ENCODE assay signal across 22 cellular contexts in the genomic region with DNA sequence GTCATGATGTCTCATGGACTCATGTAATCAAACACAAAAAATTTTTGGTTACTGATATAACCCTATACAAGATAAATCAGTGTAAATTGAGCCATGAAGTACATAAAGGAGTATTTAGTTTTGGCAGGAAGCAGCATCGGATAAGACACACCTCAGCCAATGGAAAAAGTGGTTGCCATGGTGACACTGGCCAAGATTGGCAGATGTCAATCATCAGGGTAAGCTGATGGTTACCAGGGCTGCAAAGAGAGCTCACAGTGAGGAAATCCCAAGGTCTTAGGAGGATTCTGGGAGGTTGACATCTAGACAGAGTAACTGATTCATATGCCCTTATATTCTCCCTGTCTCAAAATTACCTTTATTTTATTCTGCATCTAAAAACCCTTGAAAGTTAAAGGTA.
DNase-seq lines count a peak whose midpoint lies in the region; ATAC-seq, FAIRE-seq and TF ChIP-seq lines count a peak whose summit lies in the region.
"Had no signal": no experiment of that assay in that cellular context is flagged by ENCODE, and none has a peak within 500 bp of the region (broad histone marks: within the 10 kb centered on the region; RNA-seq: fewer than 3 reads in every experiment).

No MANE protein-coding gene starts in this region.

- H3K4me3 ChIP-seq in HCT116 (replicated peaks in 1 of 2; ENCODE audit: low read depth in 1 of 2, low read length in 2 of 2) (no peak overlapping the region), HUES6 (ENCODE audit: low read depth, low read length) (no peak overlapping the region), astrocyte (ENCODE audit: insufficient read depth, low read depth, low read length) (no peak overlapping the region)
- H3K4me3 ChIP-seq: SJCRH30 had no signal

- H3K36me3 ChIP-seq in HCT116 (ENCODE audit: control insufficient read depth in 1 of 2, insufficient read depth in 2 of 2, low read length in 2 of 2) (no peaks in the 10 kb centered on the region), HUES6 (ENCODE audit: control insufficient read depth, insufficient read depth, low read length) (peaks cover 2% of the 10 kb centered on the region; the same call in 1 of the 2 replicates), astrocyte (ENCODE audit: insufficient read depth, low read length) (no peaks in the 10 kb centered on the region)
- H3K36me3 ChIP-seq: SJCRH30 had no signal

- H3K9me3 Mint-ChIP-seq in astrocyte (ENCODE audit: unreplicated experiment) = peaks cover 5% of the 10 kb centered on the region

- no peaks in the 10 kb centered on the region for H4K20me1 ChIP-seq in HCT116 (ENCODE audit: insufficient read depth)
- H4K20me1 ChIP-seq in astrocyte (ENCODE audit: insufficient read depth, low read length) = no peaks in the 10 kb centered on the region

- H3K9ac ChIP-seq in HCT116 (ENCODE audit: low read length) (no peak overlapping the region), HUES6 (ENCODE audit: low read length) (no peak overlapping the region), astrocyte (ENCODE audit: low read length) (no peak overlapping the region)

- POLR2A ChIA-PET in HCT116 (lab: Charles Lee) = no interaction called here

- H3K4me1 Mint-ChIP-seq in astrocyte (ENCODE audit: low read depth, unreplicated experiment) = peaks cover 34% of the 10 kb centered on the region
- H3K4me1 Mint-ChIP-seq: B cell, CD14-positive monocyte, T-cell had no signal

- no peak for FAIRE-seq in astrocyte (lab: Jason Lieb, UNC)
- FAIRE-seq: GM12892, H54 had no signal

- TF ChIP-seq POLR2A in HCT116 (IDR thresholded peaks at IDR 0.05; ENCODE audit: borderline replicate concordance, extremely low read depth, insufficient read depth, insufficient read length) = no peak

- no peaks in the 10 kb centered on the region for H3K36me3 Mint-ChIP-seq in astrocyte (ENCODE audit: low read depth, unreplicated experiment)
- H3K36me3 Mint-ChIP-seq: CD14-positive monocyte, T-cell had no signal

- peaks cover 0 to 35% of the 10 kb centered on the region in 2 experiments; a peak in 2 of 4 replicates for H3K4me1 ChIP-seq in HCT116 (ENCODE audit: control insufficient read depth in 1 of 2, insufficient read depth in 2 of 2, low read length in 2 of 2)
- H3K4me1 ChIP-seq in HUES6 (ENCODE audit: control insufficient read depth, insufficient read depth, low read length) = peaks cover 30% of the 10 kb centered on the region
- peaks cover 15% of the 10 kb centered on the region for H3K4me1 ChIP-seq in astrocyte (ENCODE audit: insufficient read depth, low read length)
- H3K4me1 ChIP-seq: SJCRH30 had no signal

- DNase-seq in HCT116 (ENCODE audit: low read depth, low spot score) (no peak), astrocyte (ENCODE audit: low read depth) (no peak), iPS-NIHi11 (ENCODE audit: low spot score) (peak; percentile 50), NCI-H187 treated with DMSO at 0.1 percent for 48 hours (lab: John Stamatoyannopoulos, UW) (no peak), caudate nucleus (lab: John Stamatoyannopoulos, UW) (no peak), middle frontal gyrus (ENCODE audit: extremely low spot score, low spot score) (no peak)
- DNase-seq: Calu3; GF-D8; MV-4-11; NCI-H1105; NCI-H1436 treated with DMSO at 0.1 percent for 48 hours; NCI-H1930; NCI-H526 treated with DMSO at 0.1 percent for 48 hours; NK-92 treated with Interleukin-12 subunit alpha and Interleukin-12 subunit beta, amount 100 ng/mL, for 24 hours; PC-3; SJCRH30; T-cell had no signal

- RAD21 ChIA-PET in HCT116 (lab: Charles Lee; ENCODE audit: low non-redundant PET in 1 of 2, low total read pairs in 2 of 2, uncharacterized antibody in 2 of 2, unreplicated experiment in 2 of 2) = no interaction called here

- H3K4me2 ChIP-seq in HCT116 (ENCODE audit: low read length) = peak overlapping the region; percentile 66; the same call in 1 of the 2 replicates
- H3K4me2 ChIP-seq in astrocyte (ENCODE audit: low read length) = no peak overlapping the region

- H2AFZ ChIP-seq in HCT116 (ENCODE audit: low read depth, low read length, poor library complexity, severe bottlenecking) (no peak overlapping the region), astrocyte (ENCODE audit: low read depth, low read length) (no peak overlapping the region)

- intact Hi-C loops in HCT116 (cut with micrococcal nuclease) = loop anchor here (10.0 kb wide), 1 partner anchor 58 kb away; no protein-coding TSS in a partner anchor

- H3K27me3 Mint-ChIP-seq in astrocyte (ENCODE audit: low read depth, unreplicated experiment) = peaks cover 3% of the 10 kb centered on the region

- no TSS peak for BruUV-seq in HCT116 (replicated peaks; lab: Mats Ljungman, UMichigan)

- TF ChIP-seq RAD21 in HCT116 (IDR thresholded peaks at IDR 0.05; ENCODE audit: low read depth) = no peak

- no peak for ATAC-seq in HCT116
- ATAC-seq: PC-3, T-cell had no signal

- H3K9me2 ChIP-seq in HCT116 (ENCODE audit: insufficient read depth) = no peaks in the 10 kb centered on the region

- CTCF ChIA-PET in HCT116 (lab: Charles Lee) = no interaction called here

- H3K9me3 ChIP-seq in HCT116 (ENCODE audit: control insufficient read depth in 1 of 2, insufficient read depth in 1 of 2, low read depth in 1 of 2, low read length in 2 of 2) (no peaks in the 10 kb centered on the region), HUES6 (ENCODE audit: control insufficient read depth, insufficient read depth, low read depth, low read length) (peaks cover 18% of the 10 kb centered on the region), astrocyte (ENCODE audit: insufficient read depth, low read depth, low read length) (no peaks in the 10 kb centered on the region)
- H3K9me3 ChIP-seq: SJCRH30 had no signal

- H3K27ac ChIP-seq in HCT116 (ENCODE audit: low read depth, low read length) = no peak overlapping the region
- peak overlapping the region; percentile 68; the same call in 1 of the 2 replicates for H3K27ac ChIP-seq in HUES6 (ENCODE audit: low read depth, low read length)
- no peak overlapping the region for H3K27ac ChIP-seq in astrocyte (ENCODE audit: low read depth, low read length)
- no peak overlapping the region for H3K27ac ChIP-seq in caudate nucleus (ENCODE audit: low read depth, low read length)
- H3K27ac ChIP-seq: SJCRH30 had no signal

- no peak overlapping the region for H3K4me3 Mint-ChIP-seq in astrocyte (ENCODE audit: unreplicated experiment)
- H3K4me3 Mint-ChIP-seq: B cell, CD14-positive monocyte, T-cell had no signal

- no peaks in the 10 kb centered on the region for H3K79me2 ChIP-seq in HCT116 (ENCODE audit: insufficient read depth, low read length)
- no peaks in the 10 kb centered on the region for H3K79me2 ChIP-seq in astrocyte (ENCODE audit: insufficient read depth, low read length)

- TF ChIP-seq CTCF in HCT116 (IDR thresholded peaks at IDR 0.05 in 2 of 3, conservative IDR thresholded peaks at IDR 0.05 in 1 of 3; ENCODE audit: borderline replicate concordance in 1 of 3, insufficient read depth in 1 of 3, low read depth in 2 of 3, low read length in 2 of 3) (no peak), astrocyte (IDR thresholded peaks at IDR 0.05; ENCODE audit: insufficient read depth, low read depth, low read length) (no peak)

- peak overlapping the region; percentile 35 for H3K27ac Mint-ChIP-seq in astrocyte (ENCODE audit: unreplicated experiment)
- H3K27ac Mint-ChIP-seq: B cell, CD14-positive monocyte, T-cell had no signal

- H3K27me3 ChIP-seq in HCT116 (ENCODE audit: insufficient read depth, low read length) (no peaks in the 10 kb centered on the region), HUES6 (ENCODE audit: control insufficient read depth, insufficient read depth, low read length) (no peaks in the 10 kb centered on the region), astrocyte (ENCODE audit: insufficient read depth, low read length) (no peaks in the 10 kb centered on the region)
- H3K27me3 ChIP-seq: SJCRH30 had no signal

TF ChIP-seq in HCT116, 20 proteins besides CTCF, POLR2A, EP300 and RAD21 (continues in another document):
- TF ChIP-seq SRF (IDR thresholded peaks at IDR 0.05; ENCODE audit: low read depth) (no peak), EGR1 (IDR thresholded peaks at IDR 0.05; ENCODE audit: low read depth) (no peak), ZNF274 (IDR thresholded peaks at IDR 0.05; ENCODE audit: low read depth, low read length) (no peak), SP1 (IDR thresholded peaks at IDR 0.05; ENCODE audit: low read depth) (no peak), EZH2 (IDR thresholded peaks at IDR 0.05) (no peak), CEBPB (IDR thresholded peaks at IDR 0.05; ENCODE audit: low read depth) (no peak)
- TF ChIP-seq, protein P1, sequence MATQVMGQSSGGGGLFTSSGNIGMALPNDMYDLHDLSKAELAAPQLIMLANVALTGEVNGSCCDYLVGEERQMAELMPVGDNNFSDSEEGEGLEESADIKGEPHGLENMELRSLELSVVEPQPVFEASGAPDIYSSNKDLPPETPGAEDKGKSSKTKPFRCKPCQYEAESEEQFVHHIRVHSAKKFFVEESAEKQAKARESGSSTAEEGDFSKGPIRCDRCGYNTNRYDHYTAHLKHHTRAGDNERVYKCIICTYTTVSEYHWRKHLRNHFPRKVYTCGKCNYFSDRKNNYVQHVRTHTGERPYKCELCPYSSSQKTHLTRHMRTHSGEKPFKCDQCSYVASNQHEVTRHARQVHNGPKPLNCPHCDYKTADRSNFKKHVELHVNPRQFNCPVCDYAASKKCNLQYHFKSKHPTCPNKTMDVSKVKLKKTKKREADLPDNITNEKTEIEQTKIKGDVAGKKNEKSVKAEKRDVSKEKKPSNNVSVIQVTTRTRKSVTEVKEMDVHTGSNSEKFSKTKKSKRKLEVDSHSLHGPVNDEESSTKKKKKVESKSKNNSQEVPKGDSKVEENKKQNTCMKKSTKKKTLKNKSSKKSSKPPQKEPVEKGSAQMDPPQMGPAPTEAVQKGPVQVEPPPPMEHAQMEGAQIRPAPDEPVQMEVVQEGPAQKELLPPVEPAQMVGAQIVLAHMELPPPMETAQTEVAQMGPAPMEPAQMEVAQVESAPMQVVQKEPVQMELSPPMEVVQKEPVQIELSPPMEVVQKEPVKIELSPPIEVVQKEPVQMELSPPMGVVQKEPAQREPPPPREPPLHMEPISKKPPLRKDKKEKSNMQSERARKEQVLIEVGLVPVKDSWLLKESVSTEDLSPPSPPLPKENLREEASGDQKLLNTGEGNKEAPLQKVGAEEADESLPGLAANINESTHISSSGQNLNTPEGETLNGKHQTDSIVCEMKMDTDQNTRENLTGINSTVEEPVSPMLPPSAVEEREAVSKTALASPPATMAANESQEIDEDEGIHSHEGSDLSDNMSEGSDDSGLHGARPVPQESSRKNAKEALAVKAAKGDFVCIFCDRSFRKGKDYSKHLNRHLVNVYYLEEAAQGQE (IDR thresholded peaks at IDR 0.05; ENCODE audit: low read depth) = no peak
- TF ChIP-seq, protein P2, sequence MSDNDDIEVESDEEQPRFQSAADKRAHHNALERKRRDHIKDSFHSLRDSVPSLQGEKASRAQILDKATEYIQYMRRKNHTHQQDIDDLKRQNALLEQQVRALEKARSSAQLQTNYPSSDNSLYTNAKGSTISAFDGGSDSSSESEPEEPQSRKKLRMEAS (IDR thresholded peaks at IDR 0.05) = no peak
